25 cellular contexts compared by ENCODE assay signal in the genomic region with DNA sequence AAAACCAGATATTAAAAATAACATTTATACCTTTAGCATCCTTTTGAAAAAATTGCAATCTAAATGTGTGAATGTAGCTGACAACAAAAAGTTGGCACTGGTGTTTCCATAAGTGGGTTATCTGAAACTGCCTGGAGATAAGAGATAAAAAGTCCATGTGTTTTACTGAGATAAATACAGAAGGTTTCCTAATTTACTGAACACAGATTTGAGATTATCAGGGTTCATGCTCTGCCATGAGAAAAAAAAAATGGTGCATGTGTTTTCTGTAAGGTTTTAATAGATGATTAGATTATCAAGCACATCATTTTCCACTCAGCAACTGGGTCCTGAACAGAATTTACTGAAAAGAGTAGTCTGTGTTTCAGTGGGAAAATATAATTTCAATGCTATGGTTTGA.
"Had no signal": no experiment of that assay in that cellular context is flagged by ENCODE, and none has a peak within 500 bp of the region (broad histone marks: within the 10 kb centered on the region; RNA-seq: fewer than 3 reads in every experiment).

No MANE protein-coding gene starts in this region.

- H3K36me3 ChIP-seq: left lung, ovary, right atrium auricular region, right lobe of liver, stomach, thyroid gland, transverse colon, upper lobe of left lung, vagina had no signal

- H3K27me3 ChIP-seq: left lung, ovary, right atrium auricular region, right lobe of liver, stomach, testis, thyroid gland, transverse colon, upper lobe of left lung, vagina had no signal

- H3K9me3 ChIP-seq: mucosa of descending colon, ovary, right atrium auricular region, right lobe of liver, testis, thyroid gland, transverse colon, upper lobe of left lung, vagina had no signal

- H3K4me1 ChIP-seq: left lung, right atrium auricular region, right lobe of liver, stomach, testis, transverse colon, upper lobe of left lung, vagina had no signal

- DNase-seq: hypothalamus; immature natural killer cell; kidney; left colon; left lung; midbrain; mucosa of descending colon; naive thymus-derived CD4-positive, alpha-beta T cell; ovary; right lobe of liver; stimulated activated CD4-positive, alpha-beta T cell treated with anti-CD3 and anti-CD28 coated beads, Interleukin-12 subunit alpha, Interleukin-12 subunit beta, amount 100 ng/mL, for 4 hours; stimulated activated CD4-positive, alpha-beta T cell treated with anti-CD3 and anti-CD28 coated beads, Interleukin-15, amount 100 ng/mL, for 24 hours; stimulated activated CD4-positive, alpha-beta T cell treated with anti-CD3 and anti-CD28 coated beads, Interleukin-2, amount 100 ng/mL, for 24 hours; stimulated activated CD4-positive, alpha-beta T cell treated with anti-CD3 and anti-CD28 coated beads, Interleukin-4, amount 100 ng/mL, for 1 hour; stimulated activated naive B cell treated with anti-CD40 and anti-IgM and Interleukin-4, amounts not matched to agents 10 μg/mL and 1 μg/mL and 100 μg/mL, for 72 hours; stimulated activated naive CD8-positive, alpha-beta T cell treated with anti-CD3 and anti-CD28 coated beads, Interleukin-15, Interleukin-2, amounts not matched to agents 100 U/mL and 50 U/mL, for 24 hours; stomach; testis; thyroid gland; transverse colon; upper lobe of left lung had no signal

- H3K4me2 ChIP-seq: smooth muscle cell had no signal

- H3K4me3 ChIP-seq: left lung, lung, mucosa of descending colon, ovary, right atrium auricular region, right lobe of liver, smooth muscle cell, stomach, testis, thyroid gland, transverse colon, upper lobe of left lung, vagina had no signal

- H3K27ac ChIP-seq: left lung, ovary, right atrium auricular region, right lobe of liver, stomach, testis, thyroid gland, transverse colon, upper lobe of left lung, vagina had no signal
